Comparison of ENCODE assay signal across 25 cellular contexts in the genomic region with DNA sequence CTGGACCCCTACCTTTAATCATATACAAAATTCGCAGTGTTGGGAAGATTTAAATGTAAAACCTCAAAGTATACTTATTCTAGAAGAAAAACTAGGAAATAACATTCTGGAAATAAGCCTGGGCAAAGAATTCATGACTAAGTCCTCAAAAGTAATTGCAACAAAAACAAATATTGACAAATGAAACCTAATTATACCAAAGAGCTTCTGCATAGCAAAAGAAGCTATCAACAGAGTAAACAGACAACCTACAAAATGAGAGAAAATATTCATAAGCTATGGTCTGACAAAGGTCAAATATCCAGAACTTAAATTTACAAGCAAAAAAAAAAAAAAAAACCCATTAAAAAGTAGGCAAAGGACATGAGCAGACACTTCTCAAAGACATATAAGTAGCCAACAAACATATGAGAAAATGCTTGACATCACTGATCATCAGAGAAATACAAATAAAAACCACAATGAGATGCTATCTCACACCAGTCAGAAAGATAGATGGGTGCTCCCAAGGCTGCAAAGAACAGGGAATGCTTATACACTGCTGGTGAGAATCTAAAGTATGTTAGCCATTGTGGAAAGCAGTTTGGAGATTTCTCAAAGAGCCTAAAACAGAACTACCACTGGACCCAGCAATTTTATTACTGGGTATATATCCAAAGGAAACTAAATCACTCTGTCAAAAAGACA.
DNase-seq lines count a peak whose midpoint lies in the region; TF ChIP-seq lines count a peak whose summit lies in the region.
"Had no signal": no experiment of that assay in that cellular context is flagged by ENCODE, and none has a peak within 500 bp of the region (broad histone marks: within the 10 kb centered on the region; RNA-seq: fewer than 3 reads in every experiment).

No MANE protein-coding gene starts in this region.

- H3K27ac ChIP-seq in A673 (ENCODE audit: low read depth, low read length, poor library complexity, severe bottlenecking), result no peak overlapping the region
- H3K27ac ChIP-seq: foreskin keratinocyte, heart right ventricle, ovary, upper lobe of right lung had no signal

- no TSS peak for BruUV-seq in A673 (replicated peaks; lab: Mats Ljungman, UMichigan)

- peak; percentile 0 for DNase-seq in SIG-M5 treated with dmso at 0.1 percent for 504 hours (lab: John Stamatoyannopoulos, UW; ENCODE audit: unreplicated experiment)
- DNase-seq in SIG-M5 (lab: John Stamatoyannopoulos, UW), result no peak
- DNase-seq in NCI-H146 treated with DMSO at 0.1 percent for 48 hours (lab: John Stamatoyannopoulos, UW; ENCODE audit: unreplicated experiment), result peak; percentile 25
- peak; percentile 19 for DNase-seq in adipocyte (ENCODE audit: low read depth)
- DNase-seq in putamen (ENCODE audit: low spot score), result no peak
- DNase-seq in activated CD8-positive, alpha-beta memory T cell treated with anti-CD3 and anti-CD28 coated beads, Interleukin-2, amount 50 U/mL, for 48 hours, result no peak
- no peak for DNase-seq in A673 (ENCODE audit: low spot score)
- DNase-seq in NCI-H2081 treated with DMSO at 0.1 percent for 48 hours (lab: John Stamatoyannopoulos, UW), result no peak
- DNase-seq: activated CD4-positive, alpha-beta T cell treated with anti-CD3 and anti-CD28 coated beads, Interleukin-2, amount 50 U/mL, for 48 hours; activated T-cell treated with anti-CD3 and anti-CD28 coated beads, Interleukin-2, amount 50 U/mL, for 72 hours; BE2C; CD8-positive, alpha-beta T cell; DMS 273 treated with DMSO at 0.1 percent for 48 hours; endodermal cell; foreskin keratinocyte; heart right ventricle; left ventricle myocardium superior; MV-4-11; NCI-H1694; NCI-H82; ovary; stimulated activated naive CD8-positive, alpha-beta T cell treated with anti-CD3 and anti-CD28 coated beads, Interleukin-15, Interleukin-2, amounts not matched to agents 100 U/mL and 50 U/mL, for 24 hours; T-helper 2 cell; upper lobe of right lung had no signal

- peaks cover 26% of the 10 kb centered on the region for H3K9me3 ChIP-seq in adipocyte (ENCODE audit: control insufficient read depth, low read length)
- H3K9me3 ChIP-seq in A673 (ENCODE audit: low read depth, low read length, poor library complexity, severe bottlenecking), result no peaks in the 10 kb centered on the region
- H3K9me3 ChIP-seq: BE2C, ovary had no signal

- H3K4me1 ChIP-seq in adipocyte (ENCODE audit: control insufficient read depth, insufficient read depth, low read length) (no peaks in the 10 kb centered on the region), A673 (ENCODE audit: insufficient read depth, low read length, poor library complexity, severe bottlenecking) (no peaks in the 10 kb centered on the region)
- H3K4me1 ChIP-seq: BE2C, foreskin keratinocyte, heart right ventricle, upper lobe of right lung had no signal

- no peak overlapping the region for H3K4me3 ChIP-seq in adipocyte (ENCODE audit: low read length)
- no peak overlapping the region for H3K4me3 ChIP-seq in A673 (ENCODE audit: low read depth, low read length, poor library complexity, severe bottlenecking)
- H3K4me3 ChIP-seq: heart right ventricle, ovary, skin epidermis, upper lobe of right lung had no signal

- CTCF ChIA-PET in A673 (lab: Charles Lee), result no interaction called here

- POLR2A ChIA-PET in A673 (lab: Charles Lee; ENCODE audit: low non-redundant PET), result no interaction called here

- no peak overlapping the region for H3K9ac ChIP-seq in adipocyte (ENCODE audit: low read length)

- intact Hi-C loops in A673 (cut with micrococcal nuclease; ENCODE audit: unreplicated experiment), result no loop called here

- H3K27me3 ChIP-seq in adipocyte (replicated peaks; ENCODE audit: control insufficient read depth, insufficient read depth, low read length) (no peaks in the 10 kb centered on the region), A673 (replicated peaks; ENCODE audit: insufficient read depth, low read depth, low read length, poor library complexity) (no peaks in the 10 kb centered on the region)
- H3K27me3 ChIP-seq: BE2C, heart right ventricle, ovary, upper lobe of right lung had no signal

- H3K36me3 ChIP-seq in adipocyte (ENCODE audit: control insufficient read depth, insufficient read depth, low read length, severe bottlenecking) (no peaks in the 10 kb centered on the region), A673 (ENCODE audit: insufficient read depth, low read length, poor library complexity, severe bottlenecking) (no peaks in the 10 kb centered on the region)
- H3K36me3 ChIP-seq: BE2C, heart right ventricle, ovary, upper lobe of right lung had no signal

- TF ChIP-seq CTCF in A673 (conservative IDR thresholded peaks at IDR 0.05; ENCODE audit: low read depth, low read length), result no peak

Comparison
In these comparisons a context has a peak if more than half of its experiments do, and no peak if none do; other contexts are left out.
1. DNase-seq: peak in SIG-M5 treated with dmso at 0.1 percent for 504 hours (single experiment), NCI-H146 treated with DMSO at 0.1 percent for 48 hours (single experiment) and adipocyte (single experiment); none in SIG-M5 (single experiment), putamen (single experiment), activated CD8-positive, alpha-beta memory T cell treated with anti-CD3 and anti-CD28 coated beads, Interleukin-2, amount 50 U/mL, for 48 hours (single experiment), A673 (single experiment) and NCI-H2081 treated with DMSO at 0.1 percent for 48 hours (single experiment).